Comparison of ENCODE assay signal across 29 cellular contexts in genomic region chr22:48275412-48275811, GRCh38.
"Had no signal": no experiment of that assay in that cellular context is flagged by ENCODE, and none has a peak within 500 bp of the region (broad histone marks: within the 10 kb centered on the region; RNA-seq: fewer than 3 reads in every experiment).

No MANE protein-coding gene starts in this region.

- H2AFZ ChIP-seq: neural progenitor cell, parathyroid adenoma had no signal

- H3K36me3 Mint-ChIP-seq: natural killer cell; neural progenitor cell; stimulated activated effector memory CD8-positive, alpha-beta T cell treated with anti-CD3 and anti-CD28 coated beads, Interleukin-12 subunit alpha, Interleukin-12 subunit beta, amount 100 ng/mL, for 72 hours; stimulated activated naive B cell treated with anti-CD40 and anti-IgM and Interleukin-4, amounts not matched to agents 10 μg/mL and 1 μg/mL and 100 μg/mL, for 72 hours had no signal

- H3K4me3 ChIP-seq: neural progenitor cell, ovary, psoas muscle, right lobe of liver, sigmoid colon, stomach, thoracic aorta, thyroid gland, tibial nerve, upper lobe of left lung, vagina had no signal

- DNase-seq: natural killer cell; nucleus accumbens; ovary; posterior cingulate gyrus; psoas muscle; right cardiac atrium; right lobe of liver; sigmoid colon; small intestine; stimulated activated CD4-positive, alpha-beta T cell treated with anti-CD3 and anti-CD28 coated beads, Interleukin-15, amount 100 ng/mL, for 24 hours; stimulated activated CD4-positive, alpha-beta T cell treated with anti-CD3 and anti-CD28 coated beads, Interleukin-2, amount 100 ng/mL, for 24 hours; stimulated activated CD4-positive, alpha-beta T cell treated with anti-CD3 and anti-CD28 coated beads, Interleukin-2, amount 100 ng/mL, for 48 hours; stimulated activated CD4-positive, alpha-beta T cell treated with anti-CD3 and anti-CD28 coated beads, Interleukin-4, amount 100 ng/mL, for 24 hours; stimulated activated naive B cell treated with anti-CD40 and anti-IgM and Interleukin-4, amounts not matched to agents 10 μg/mL and 1 μg/mL and 100 μg/mL, for 72 hours; stimulated activated naive CD4-positive, alpha-beta T cell treated with Interleukin-2 at 50 U/mL for 16 hours; stomach; thyroid gland; trophoblast cell; upper lobe of left lung had no signal

- H3K4me2 ChIP-seq: neural progenitor cell had no signal

- H3K27ac Mint-ChIP-seq: natural killer cell; nephron; progenitor cell of endocrine pancreas; stimulated activated effector memory CD8-positive, alpha-beta T cell treated with anti-CD3 and anti-CD28 coated beads, Interleukin-12 subunit alpha, Interleukin-12 subunit beta, amount 100 ng/mL, for 72 hours; stimulated activated naive B cell treated with anti-CD40 and anti-IgM and Interleukin-4, amounts not matched to agents 10 μg/mL and 1 μg/mL and 100 μg/mL, for 72 hours; stimulated activated naive CD8-positive, alpha-beta T cell treated with anti-CD3 and anti-CD28 coated beads, Interleukin-15, Interleukin-2, amounts not matched to agents 100 ng/mL and 50 ng/mL, for 24 hours had no signal

- H3K9me3 ChIP-seq: neutrophil, ovary, psoas muscle, right lobe of liver, sigmoid colon, stomach, thoracic aorta, thyroid gland, tibial nerve, upper lobe of left lung, vagina had no signal

- H3K27ac ChIP-seq: neural progenitor cell, neutrophil, ovary, parathyroid adenoma, psoas muscle, right lobe of liver, sigmoid colon, stomach, thoracic aorta, thyroid gland, tibial nerve, upper lobe of left lung, vagina had no signal

- H3K4me1 Mint-ChIP-seq: stimulated activated effector memory CD8-positive, alpha-beta T cell treated with anti-CD3 and anti-CD28 coated beads, Interleukin-12 subunit alpha, Interleukin-12 subunit beta, amount 100 ng/mL, for 72 hours; stimulated activated naive B cell treated with anti-CD40 and anti-IgM and Interleukin-4, amounts not matched to agents 10 μg/mL and 1 μg/mL and 100 μg/mL, for 72 hours had no signal

- H3K9me3 Mint-ChIP-seq: natural killer cell; nephron; stimulated activated effector memory CD8-positive, alpha-beta T cell treated with anti-CD3 and anti-CD28 coated beads, Interleukin-12 subunit alpha, Interleukin-12 subunit beta, amount 100 ng/mL, for 72 hours; stimulated activated naive CD8-positive, alpha-beta T cell treated with anti-CD3 and anti-CD28 coated beads, Interleukin-15, Interleukin-2, amounts not matched to agents 100 ng/mL and 50 ng/mL, for 24 hours had no signal

- FAIRE-seq: small intestine had no signal

- ATAC-seq: psoas muscle; right cardiac atrium; right lobe of liver; stimulated activated effector memory CD8-positive, alpha-beta T cell treated with anti-CD3 and anti-CD28 coated beads, Interleukin-12 subunit alpha, Interleukin-12 subunit beta, amount 100 ng/mL, for 72 hours; stimulated activated naive B cell treated with anti-CD40 and anti-IgM and Interleukin-4, amounts not matched to agents 10 μg/mL and 1 μg/mL and 100 μg/mL, for 72 hours had no signal

- H3K4me1 ChIP-seq: parathyroid adenoma, psoas muscle, right lobe of liver, stomach, thyroid gland, upper lobe of left lung had no signal

- H3K9ac ChIP-seq: neural progenitor cell, parathyroid adenoma had no signal

- H3K79me2 ChIP-seq: parathyroid adenoma had no signal

- H3K36me3 ChIP-seq: neural progenitor cell, neutrophil, ovary, right lobe of liver, sigmoid colon, stomach, thoracic aorta, thyroid gland, tibial nerve, upper lobe of left lung, vagina had no signal

- H3K4me3 Mint-ChIP-seq: natural killer cell; nephron; neural progenitor cell; stimulated activated effector memory CD8-positive, alpha-beta T cell treated with anti-CD3 and anti-CD28 coated beads, Interleukin-12 subunit alpha, Interleukin-12 subunit beta, amount 100 ng/mL, for 72 hours; stimulated activated naive B cell treated with anti-CD40 and anti-IgM and Interleukin-4, amounts not matched to agents 10 μg/mL and 1 μg/mL and 100 μg/mL, for 72 hours; stimulated activated naive CD8-positive, alpha-beta T cell treated with anti-CD3 and anti-CD28 coated beads, Interleukin-15, Interleukin-2, amounts not matched to agents 100 ng/mL and 50 ng/mL, for 24 hours had no signal

- H3K27me3 ChIP-seq: neural progenitor cell, neutrophil, ovary, right lobe of liver, thyroid gland, upper lobe of left lung, vagina had no signal
